Comparison of ENCODE assay signal across 20 cellular contexts in the genomic region with DNA sequence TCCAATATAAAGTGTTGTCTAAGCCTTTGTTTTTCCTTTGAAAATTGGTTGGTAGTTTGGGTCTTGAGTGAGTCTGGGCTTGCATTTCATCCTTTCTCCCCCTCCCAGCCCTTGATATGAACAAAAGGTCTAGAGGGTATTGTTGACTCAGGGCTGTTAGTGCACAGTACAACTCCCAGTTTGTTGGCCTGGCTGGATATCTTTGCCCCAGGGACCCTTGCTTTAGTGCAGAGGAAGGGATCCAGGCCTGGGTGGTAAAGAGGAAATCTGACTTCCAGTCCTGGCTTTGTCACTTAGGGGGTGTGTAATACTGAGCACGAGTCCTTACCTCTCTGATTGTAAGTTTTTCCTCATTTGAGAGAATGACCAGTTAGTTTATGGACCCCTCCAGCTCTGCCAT.
A peak's percentile ranks its signal among the peaks of the same experiment; 100 is the strongest.
DNase-seq lines count a peak whose midpoint lies in the region; ATAC-seq, FAIRE-seq and TF ChIP-seq lines count a peak whose summit lies in the region.
"Had no signal": no experiment of that assay in that cellular context is flagged by ENCODE, and none has a peak within 500 bp of the region (broad histone marks: within the 10 kb centered on the region; RNA-seq: fewer than 3 reads in every experiment).

No MANE protein-coding gene starts in this region.

- H3K27me3 ChIP-seq in heart right ventricle (no peaks in the 10 kb centered on the region), endothelial cell of umbilical vein (ENCODE audit: control insufficient read depth in 2 of 2, insufficient read depth in 2 of 2, low read length in 2 of 2) (no peaks in the 10 kb centered on the region), trophoblast cell (ENCODE audit: insufficient read depth, low read length) (no peaks in the 10 kb centered on the region)

- peak in 6 of 8 donors; percentile 24 to 74 (median 54) for ATAC-seq in heart right ventricle
- ATAC-seq in Right ventricle myocardium inferior: no peak
- ATAC-seq: HepG2 had no signal

- TF ChIP-seq CTCF in heart right ventricle (IDR thresholded peaks at IDR 0.05) (no peak), endothelial cell of umbilical vein (IDR thresholded peaks at IDR 0.05; ENCODE audit: extremely low read depth in 1 of 2, insufficient read depth in 1 of 2, low read depth in 1 of 2, low read length in 2 of 2) (no peak)

- peaks cover 5% of the 10 kb centered on the region for H3K79me1 ChIP-seq in trophoblast cell (ENCODE audit: low read length)

- H2AFZ ChIP-seq in endothelial cell of umbilical vein (ENCODE audit: low read depth, low read length) (no peak overlapping the region), trophoblast cell (ENCODE audit: insufficient read depth, low read length, poor library complexity) (no peak overlapping the region)

- H3K18ac ChIP-seq in trophoblast cell (ENCODE audit: low read length): no peak overlapping the region

- intact Hi-C loops in heart right ventricle (cut with DNase I): loop anchor here in 2 of 10 donors (5.0 kb wide), 2 partner anchors 54 to 809 kb away; partner anchors contain the start of gene RAB38 (in 1 of the 2)
- intact Hi-C loops in Right ventricle myocardium inferior (cut with DNase I): no loop called here
- intact Hi-C loops in endothelial cell of umbilical vein (cut with micrococcal nuclease): loop anchor here (1.0 to 5.0 kb wide), 3 partner anchors 53 to 431 kb away; no protein-coding TSS in a partner anchor

- peak overlapping the region; percentile 33 for H2BK120ac ChIP-seq in trophoblast cell (ENCODE audit: insufficient read depth, low read length, poor library complexity)

- H3K9ac ChIP-seq in endothelial cell of umbilical vein (replicated peaks; ENCODE audit: extremely low read depth, insufficient read depth, low read length) (peak overlapping the region; percentile 74), trophoblast cell (ENCODE audit: low read length) (no peak overlapping the region)

- H2BK5ac ChIP-seq in trophoblast cell (ENCODE audit: low read depth, low read length, poor library complexity): peak overlapping the region; percentile 34

- H3K4me3 ChIP-seq in heart right ventricle: no peak overlapping the region
- H3K4me3 ChIP-seq in endothelial cell of umbilical vein (replicated peaks in 1 of 3; ENCODE audit: insufficient read depth in 1 of 3, low read depth in 1 of 3, low read length in 3 of 3): no peak overlapping the region
- H3K4me3 ChIP-seq in trophoblast cell (ENCODE audit: low read depth, low read length): no peak overlapping the region

- TF ChIP-seq POLR2A in endothelial cell of umbilical vein (IDR thresholded peaks at IDR 0.05; ENCODE audit: low read depth, low read length): peak; percentile 29

- dilution Hi-C loops in endothelial cell of umbilical vein (cut with MboI; ENCODE audit: extremely low pct_ligation_motif_present, low sequenced_read_pairs): no loop called here

- no peak overlapping the region for H2BK12ac ChIP-seq in trophoblast cell (ENCODE audit: low read length)

- peak overlapping the region in 6 of 10 donors; percentile 6 to 56 (median 35) for H3K27ac ChIP-seq in heart right ventricle
- peak overlapping the region; percentile 94 for H3K27ac ChIP-seq in endothelial cell of umbilical vein (ENCODE audit: insufficient read depth, low read depth, low read length)
- peak overlapping the region; percentile 83 for H3K27ac ChIP-seq in trophoblast cell (ENCODE audit: low read depth, low read length)
- H3K27ac ChIP-seq: C4-2B had no signal

- H2AK5ac ChIP-seq in trophoblast cell (ENCODE audit: low read length): no peak overlapping the region

- no peaks in the 10 kb centered on the region for H3K79me2 ChIP-seq in endothelial cell of umbilical vein (ENCODE audit: control insufficient read depth, insufficient read depth, low read length)
- no peaks in the 10 kb centered on the region for H3K79me2 ChIP-seq in trophoblast cell (ENCODE audit: control insufficient read depth, insufficient read depth, low read length, poor library complexity)

- H3K4me2 ChIP-seq in endothelial cell of umbilical vein (ENCODE audit: insufficient read depth, low read length): peak overlapping the region; percentile 62
- no peak overlapping the region for H3K4me2 ChIP-seq in trophoblast cell (ENCODE audit: low read length)

- POLR2A ChIA-PET in endothelial cell of umbilical vein (lab: Charles Lee): interaction anchor here (1.2 kb wide), 2 partner anchors 15 to 53 kb away, joined by 3 to 4 read pairs; no protein-coding TSS in a partner anchor

- WGBS in heart right ventricle, 2 donors: 44 to 52% methylated on average over 1 of the region's 1 CpG
- WGBS in trophoblast cell (ENCODE audit: extremely low coverage, insufficient coverage, insufficient read length): no CpG with 5 or more reads among the region's 1 CpG

- H3K4me1 ChIP-seq in heart right ventricle (peaks cover 0 to 42% (median 24%) of the 10 kb centered on the region in 9 donors), endothelial cell of umbilical vein (ENCODE audit: control insufficient read depth, extremely low read depth, insufficient read depth, low read length) (peaks cover 47% of the 10 kb centered on the region), trophoblast cell (ENCODE audit: control insufficient read depth in 1 of 2, insufficient read depth in 2 of 2, low read length in 2 of 2) (peaks cover 4 to 11% of the 10 kb centered on the region in 2 experiments)

- no peak overlapping the region for H4K91ac ChIP-seq in trophoblast cell (ENCODE audit: low read depth, low read length)

- H4K12ac ChIP-seq in trophoblast cell (ENCODE audit: low read depth, low read length): no peak overlapping the region

- FAIRE-seq in endothelial cell of umbilical vein (lab: Jason Lieb, UNC): peak; percentile 74
- FAIRE-seq: D721Med, HepG2 had no signal

- H3K36me3 ChIP-seq in heart right ventricle (no peaks in the 10 kb centered on the region), endothelial cell of umbilical vein (ENCODE audit: control insufficient read depth in 2 of 2, extremely low read depth in 1 of 2, insufficient read depth in 2 of 2, low read length in 2 of 2) (no peaks in the 10 kb centered on the region), trophoblast cell (ENCODE audit: control insufficient read depth in 1 of 2, insufficient read depth in 2 of 2, low read length in 2 of 2) (no peaks in the 10 kb centered on the region)

- H3K4ac ChIP-seq in trophoblast cell (ENCODE audit: low read depth, low read length): no peak overlapping the region

- CTCF ChIA-PET in endothelial cell of umbilical vein (lab: Charles Lee): interaction anchor here (1.1 to 6.2 kb wide), 6 partner anchors 10 to 53 kb away, joined by 3 to 104 read pairs (median 8); no protein-coding TSS in a partner anchor

- no TSS peak for BruUV-seq in endothelial cell of umbilical vein (replicated peaks; lab: Mats Ljungman, UMichigan)

- H3K9me3 ChIP-seq in heart right ventricle (no peaks in the 10 kb centered on the region), endothelial cell of umbilical vein (replicated peaks; ENCODE audit: control insufficient read depth, insufficient read depth, low read length) (no peaks in the 10 kb centered on the region), trophoblast cell (ENCODE audit: insufficient read depth, low read depth, low read length) (no peaks in the 10 kb centered on the region)

- no peak for DNase-seq in heart right ventricle
- DNase-seq in Right ventricle myocardium inferior (ENCODE audit: missing footprints): no peak
- peak; percentile 77 for DNase-seq in NCI-H69 (lab: John Stamatoyannopoulos, UW)
- DNase-seq in endothelial cell of umbilical vein (ENCODE audit: low read depth, low spot score): peak; percentile 87
- DNase-seq in trophoblast cell: no peak
- DNase-seq in amygdala (lab: John Stamatoyannopoulos, UW): no peak
- DNase-seq in SHP77 treated with DMSO at 0.1 percent for 48 hours (lab: John Stamatoyannopoulos, UW): no peak
- DNase-seq in T-helper 1 cell: no peak
- DNase-seq: ACHN, DMS79 treated with DMSO at 0.1 percent for 48 hours, H7, HFFc6, KBM-7, NCI-H187 treated with DMSO at 0.1 percent for 48 hours, NCI-H2171 treated with DMSO at 0.1 percent for 48 hours, NCI-H510A treated with DMSO at 0.1 percent for 48 hours, SW 1271 had no signal

- no peak overlapping the region for H3K14ac ChIP-seq in trophoblast cell (ENCODE audit: low read length)

- H3K9me1 ChIP-seq in endothelial cell of umbilical vein (replicated peaks; ENCODE audit: control insufficient read depth, extremely low read depth, insufficient read depth, low read length): no peaks in the 10 kb centered on the region

- no peaks in the 10 kb centered on the region for H4K20me1 ChIP-seq in endothelial cell of umbilical vein (replicated peaks; ENCODE audit: control insufficient read depth, extremely low read depth, insufficient read depth, low read length)

- H4K8ac ChIP-seq in trophoblast cell (ENCODE audit: low read depth, low read length): no peak overlapping the region

- H3K23ac ChIP-seq in trophoblast cell (ENCODE audit: low read length): no peak overlapping the region

TF ChIP-seq in endothelial cell of umbilical vein, 7 proteins besides CTCF, POLR2A, EP300 and RAD21:
- TF ChIP-seq JUN (IDR thresholded peaks at IDR 0.05; ENCODE audit: borderline replicate concordance, insufficient read depth, insufficient read length, low read depth): no peak
- TF ChIP-seq EZH2 (IDR thresholded peaks at IDR 0.05; ENCODE audit: borderline replicate concordance, low read depth, low read length, severe bottlenecking): no peak
- peak; percentile 56 for TF ChIP-seq POLR2AphosphoS5 (IDR thresholded peaks at IDR 0.05; ENCODE audit: insufficient read depth, low read depth, low read length)
- TF ChIP-seq FOS (IDR thresholded peaks at IDR 0.05; ENCODE audit: borderline replicate concordance, insufficient read depth, low read length): peak; percentile 59
- TF ChIP-seq, protein P1, sequence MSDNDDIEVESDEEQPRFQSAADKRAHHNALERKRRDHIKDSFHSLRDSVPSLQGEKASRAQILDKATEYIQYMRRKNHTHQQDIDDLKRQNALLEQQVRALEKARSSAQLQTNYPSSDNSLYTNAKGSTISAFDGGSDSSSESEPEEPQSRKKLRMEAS (IDR thresholded peaks at IDR 0.05; ENCODE audit: insufficient read depth, insufficient read length): no peak
- peak; percentile 76 for TF ChIP-seq GATA2 (IDR thresholded peaks at IDR 0.05; ENCODE audit: insufficient read depth, insufficient read length, low read depth, low read length)
- no peak for TF ChIP-seq MYC (IDR thresholded peaks at IDR 0.05; ENCODE audit: low read depth, low read length)

Comparison
In these comparisons a context has a peak if more than half of its experiments do, and no peak if none do; other contexts are left out.
1. DNase-seq: peak in NCI-H69 (single experiment) and endothelial cell of umbilical vein (single experiment); none in heart right ventricle (0 of 2), Right ventricle myocardium inferior (single experiment), trophoblast cell (0 of 2), amygdala (0 of 56), SHP77 treated with DMSO at 0.1 percent for 48 hours (single experiment) and T-helper 1 cell (0 of 5).
2. H3K27ac ChIP-seq: peak in every context shown above with its lines; median percentile 94 in endothelial cell of umbilical vein; 83 in trophoblast cell; 35 in heart right ventricle.